ENCODE assay signal across 8 cellular contexts in the genomic region with DNA sequence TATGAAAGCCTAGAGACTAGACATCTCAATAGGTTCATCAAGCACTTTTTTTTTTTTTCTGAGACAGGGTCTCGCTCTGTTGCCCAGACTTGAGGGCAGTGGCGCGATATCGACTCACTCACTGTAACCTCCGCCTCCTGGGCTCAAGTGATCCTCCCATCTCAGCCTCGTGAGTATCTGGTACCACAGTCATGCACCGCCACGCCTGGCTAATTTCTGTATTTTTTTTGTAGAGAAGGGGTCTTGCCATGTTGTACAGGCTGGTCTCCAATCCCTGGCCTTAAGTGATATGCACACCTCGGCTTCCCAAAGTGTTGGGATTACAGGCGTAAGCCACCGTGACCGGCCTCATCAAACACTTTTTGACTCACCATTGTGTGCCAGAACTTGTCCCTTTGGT. TPM values are rescaled to one million over a fixed set of nuclear protein-coding genes. Genes with fewer than 3 reads are reported as not detected.
DNase-seq lines count a peak whose midpoint lies in the region; ATAC-seq and TF ChIP-seq lines count a peak whose summit lies in the region.

No MANE protein-coding gene starts in this region.

- H3K9me3 ChIP-seq in thoracic aorta, result no peaks in the 10 kb centered on the region

- TF ChIP-seq CTCF in thoracic aorta (IDR thresholded peaks at IDR 0.05), result no peak

- no peak for DNase-seq in activated naive CD4-positive, alpha-beta T cell treated with anti-CD3 and anti-CD28 coated beads, Interleukin-2, amount 10 ng/mL, durations not matched to agents 7 days and 5 days
- DNase-seq in activated naive CD4-positive, alpha-beta T cell treated with anti-CD3 and anti-CD28 coated beads, Interleukin-2, amount 50 U/mL, for 16 hours, result no peak
- no peak for DNase-seq in activated CD4-positive, alpha-beta memory T cell treated with anti-CD3 and anti-CD28 coated beads, Interleukin-2, amount 10 ng/mL, durations not matched to agents 7 days and 5 days
- DNase-seq in immature natural killer cell, result no peak
- no peak for DNase-seq in thoracic aorta (ENCODE audit: low spot score)
- DNase-seq in islet precursor cell, result no peak
- no peak for DNase-seq in AML-193 (lab: John Stamatoyannopoulos, UW)
- DNase-seq in NCI-H1048 (lab: John Stamatoyannopoulos, UW), result no peak

- no peaks in the 10 kb centered on the region for H3K36me3 ChIP-seq in thoracic aorta

- POLR2A ChIA-PET in activated CD4-positive, alpha-beta memory T cell treated with anti-CD3 and anti-CD28 coated beads, Interleukin-2, amount 10 ng/mL, durations not matched to agents 7 days and 5 days (lab: Charles Lee), result interaction anchor here (0.6 to 4.0 kb wide), 5 partner anchors 11 to 145 kb away, joined by 3 to 45 read pairs (median 3); partner anchors contain the start of genes ISG20L2, MEF2D, METTL25B and NAXE

- no peaks in the 10 kb centered on the region for H3K9me3 Mint-ChIP-seq in activated naive CD4-positive, alpha-beta T cell treated with anti-CD3 and anti-CD28 coated beads, Interleukin-2, amount 10 ng/mL, durations not matched to agents 7 days and 5 days
- no peaks in the 10 kb centered on the region for H3K9me3 Mint-ChIP-seq in activated CD4-positive, alpha-beta memory T cell treated with anti-CD3 and anti-CD28 coated beads, Interleukin-2, amount 10 ng/mL, durations not matched to agents 7 days and 5 days
- H3K9me3 Mint-ChIP-seq in immature natural killer cell, result no peaks in the 10 kb centered on the region

- H3K4me3 ChIP-seq in thoracic aorta, result peak overlapping the region; percentile 74

- no peaks in the 10 kb centered on the region for H3K27me3 Mint-ChIP-seq in activated naive CD4-positive, alpha-beta T cell treated with anti-CD3 and anti-CD28 coated beads, Interleukin-2, amount 10 ng/mL, durations not matched to agents 7 days and 5 days
- H3K27me3 Mint-ChIP-seq in activated CD4-positive, alpha-beta memory T cell treated with anti-CD3 and anti-CD28 coated beads, Interleukin-2, amount 10 ng/mL, durations not matched to agents 7 days and 5 days, result no peaks in the 10 kb centered on the region
- peaks cover 0 to 2% (median 2%) of the 10 kb centered on the region in 3 donors for H3K27me3 Mint-ChIP-seq in immature natural killer cell (ENCODE audit: low read depth in 3 of 3)

- peaks cover 41% of the 10 kb centered on the region for H3K4me1 Mint-ChIP-seq in activated naive CD4-positive, alpha-beta T cell treated with anti-CD3 and anti-CD28 coated beads, Interleukin-2, amount 10 ng/mL, durations not matched to agents 7 days and 5 days
- H3K4me1 Mint-ChIP-seq in activated CD4-positive, alpha-beta memory T cell treated with anti-CD3 and anti-CD28 coated beads, Interleukin-2, amount 10 ng/mL, durations not matched to agents 7 days and 5 days, result peaks cover 35% of the 10 kb centered on the region
- peaks cover 25 to 30% of the 10 kb centered on the region in 2 donors for H3K4me1 Mint-ChIP-seq in immature natural killer cell

- H3K4me3 Mint-ChIP-seq in activated naive CD4-positive, alpha-beta T cell treated with anti-CD3 and anti-CD28 coated beads, Interleukin-2, amount 10 ng/mL, durations not matched to agents 7 days and 5 days, result peak overlapping the region; percentile 98
- H3K4me3 Mint-ChIP-seq in activated CD4-positive, alpha-beta memory T cell treated with anti-CD3 and anti-CD28 coated beads, Interleukin-2, amount 10 ng/mL, durations not matched to agents 7 days and 5 days, result peak overlapping the region; percentile 98
- peak overlapping the region; percentile 90 to 100 (median 98) for H3K4me3 Mint-ChIP-seq in immature natural killer cell

- H3K27me3 ChIP-seq in thoracic aorta (replicated peaks; ENCODE audit: insufficient read depth), result no peaks in the 10 kb centered on the region

- CTCF ChIA-PET in activated naive CD4-positive, alpha-beta T cell treated with anti-CD3 and anti-CD28 coated beads, Interleukin-2, amount 10 ng/mL, durations not matched to agents 7 days and 5 days (lab: Charles Lee), result interaction anchor here (0.6 to 3.0 kb wide), 7 partner anchors 8 to 156 kb away, joined by 3 to 9 read pairs (median 4); partner anchors contain the start of gene NAXE
- CTCF ChIA-PET in activated CD4-positive, alpha-beta memory T cell treated with anti-CD3 and anti-CD28 coated beads, Interleukin-2, amount 10 ng/mL, durations not matched to agents 7 days and 5 days (lab: Charles Lee), result interaction anchor here (1.2 to 2.5 kb wide), 3 partner anchors 121 to 216 kb away, joined by 3 to 10 read pairs (median 6); no protein-coding TSS in a partner anchor

- peak overlapping the region; percentile 44 to 75 for H3K27ac ChIP-seq in thoracic aorta

- no peak overlapping the region for H3K27ac Mint-ChIP-seq in activated naive CD4-positive, alpha-beta T cell treated with anti-CD3 and anti-CD28 coated beads, Interleukin-2, amount 10 ng/mL, durations not matched to agents 7 days and 5 days
- H3K27ac Mint-ChIP-seq in activated CD4-positive, alpha-beta memory T cell treated with anti-CD3 and anti-CD28 coated beads, Interleukin-2, amount 10 ng/mL, durations not matched to agents 7 days and 5 days, result no peak overlapping the region
- peak overlapping the region; percentile 45 to 99 (median 96) for H3K27ac Mint-ChIP-seq in immature natural killer cell

- peaks cover 15% of the 10 kb centered on the region for H3K36me3 Mint-ChIP-seq in activated naive CD4-positive, alpha-beta T cell treated with anti-CD3 and anti-CD28 coated beads, Interleukin-2, amount 10 ng/mL, durations not matched to agents 7 days and 5 days
- peaks cover 22% of the 10 kb centered on the region for H3K36me3 Mint-ChIP-seq in activated CD4-positive, alpha-beta memory T cell treated with anti-CD3 and anti-CD28 coated beads, Interleukin-2, amount 10 ng/mL, durations not matched to agents 7 days and 5 days (ENCODE audit: low read depth)
- peaks cover 0 to 6% (median 5%) of the 10 kb centered on the region in 3 donors for H3K36me3 Mint-ChIP-seq in immature natural killer cell

- H3K4me1 ChIP-seq in thoracic aorta (ENCODE audit: control insufficient read depth in 1 of 2, low read depth in 2 of 2), result peaks cover 7 to 16% of the 10 kb centered on the region in 2 donors

- ATAC-seq in thoracic aorta (ENCODE audit: insufficient number of reproducible peaks, low FRiP score, low read depth), result no peak

RNA-seq across cellular contexts. Expression of gene GPATCH4, which starts 0.6 kb away (rescaled TPM):
- total RNA-seq in activated CD4-positive, alpha-beta memory T cell treated with anti-CD3 and anti-CD28 coated beads, Interleukin-2, amount 10 ng/mL, durations not matched to agents 7 days and 5 days, result 10 to 100 TPM; 19.0 to 20.6 TPM
- 10 to 100 TPM in 2 of 3 donors, 1 to 10 TPM in 1; 7.7 to 42.2 (median 15.9) TPM for polyA plus RNA-seq in immature natural killer cell
- 10 to 100 TPM in 1 of 2 donors, 1 to 10 TPM in 1; 8.1 to 69.3 TPM for total RNA-seq in thoracic aorta

RNA-seq across cellular contexts. Expression of gene NAXE, which starts 10.3 kb away (rescaled TPM):
- total RNA-seq in activated CD4-positive, alpha-beta memory T cell treated with anti-CD3 and anti-CD28 coated beads, Interleukin-2, amount 10 ng/mL, durations not matched to agents 7 days and 5 days, result 10 to 100 TPM; 45.3 to 46.1 TPM
- polyA plus RNA-seq in immature natural killer cell, result 100 to 1,000 TPM; 141 to 239 (median 202) TPM
- 10 to 100 TPM; 38.3 to 66.5 TPM for total RNA-seq in thoracic aorta

RNA-seq across cellular contexts. Expression of gene HAPLN2, which starts 17.3 kb away (rescaled TPM):
- not detected for total RNA-seq in activated CD4-positive, alpha-beta memory T cell treated with anti-CD3 and anti-CD28 coated beads, Interleukin-2, amount 10 ng/mL, durations not matched to agents 7 days and 5 days
- polyA plus RNA-seq in immature natural killer cell, result not detected
- total RNA-seq in thoracic aorta, result 1 to 10 TPM in 1 of 2 donors, not detected in 1; 1.2 TPM

RNA-seq across cellular contexts. Expression of gene TTC24, which starts 22.4 kb away (rescaled TPM):
- under 1 TPM in 1 of 2 experiments, not detected in 1; 0.38 TPM for total RNA-seq in activated CD4-positive, alpha-beta memory T cell treated with anti-CD3 and anti-CD28 coated beads, Interleukin-2, amount 10 ng/mL, durations not matched to agents 7 days and 5 days
- polyA plus RNA-seq in immature natural killer cell, result 1 to 10 TPM in 1 of 3 donors, under 1 TPM in 2; 0.40 to 1.1 (median 0.72) TPM
- total RNA-seq in thoracic aorta, result not detected

RNA-seq across cellular contexts. Expression of gene IQGAP3, which starts 29.5 kb away (rescaled TPM):
- total RNA-seq in activated CD4-positive, alpha-beta memory T cell treated with anti-CD3 and anti-CD28 coated beads, Interleukin-2, amount 10 ng/mL, durations not matched to agents 7 days and 5 days, result 10 to 100 TPM; 18.4 to 19.7 TPM
- polyA plus RNA-seq in immature natural killer cell, result not detected
- 1 to 10 TPM; 2.2 to 3.5 TPM for total RNA-seq in thoracic aorta

Comparison
In these comparisons a context has a peak if more than half of its experiments do, and no peak if none do; other contexts are left out.
1. H3K27ac Mint-ChIP-seq: peak in immature natural killer cell (6 of 6); none in activated naive CD4-positive, alpha-beta T cell treated with anti-CD3 and anti-CD28 coated beads, Interleukin-2, amount 10 ng/mL, durations not matched to agents 7 days and 5 days (single experiment) and activated CD4-positive, alpha-beta memory T cell treated with anti-CD3 and anti-CD28 coated beads, Interleukin-2, amount 10 ng/mL, durations not matched to agents 7 days and 5 days (single experiment).
2. Peak in every context shown above with its lines, with median percentiles within 50 percentile points of each other: H3K4me3 Mint-ChIP-seq.